11 cellular contexts compared by ENCODE assay signal in the genomic region with DNA sequence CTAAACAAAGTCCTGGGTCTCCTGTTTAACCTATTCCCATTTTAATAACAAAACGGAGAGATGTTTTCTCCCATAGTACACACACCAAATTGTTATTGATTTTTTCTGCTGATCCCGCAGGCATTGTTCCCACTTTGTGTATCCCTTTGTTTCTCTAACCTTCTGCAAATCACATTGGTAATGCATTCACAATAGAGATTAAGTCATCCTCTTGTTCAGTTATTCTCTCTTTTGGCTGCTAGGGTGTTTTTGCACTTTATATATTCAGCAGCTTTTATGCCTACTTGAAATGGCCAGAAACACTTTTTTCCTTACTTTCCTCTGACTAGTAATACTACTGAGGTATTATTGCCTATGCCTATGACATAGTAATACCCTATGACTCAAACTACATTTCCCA.
"Had no signal": no experiment of that assay in that cellular context is flagged by ENCODE, and none has a peak within 500 bp of the region (broad histone marks: within the 10 kb centered on the region; RNA-seq: fewer than 3 reads in every experiment).

No MANE protein-coding gene starts in this region.

- H3K27ac Mint-ChIP-seq: activated naive CD4-positive, alpha-beta T cell treated with anti-CD3 and anti-CD28 coated beads, Interleukin-2, amount 50 U/mL, for 24 hours had no signal

- H3K4me1 Mint-ChIP-seq: activated naive CD4-positive, alpha-beta T cell treated with anti-CD3 and anti-CD28 coated beads, Interleukin-2, amount 50 U/mL, for 24 hours had no signal

- H3K9me3 ChIP-seq: body of pancreas, stomach, thyroid gland, vagina had no signal

- H3K27me3 Mint-ChIP-seq: activated naive CD4-positive, alpha-beta T cell treated with anti-CD3 and anti-CD28 coated beads, Interleukin-2, amount 50 U/mL, for 24 hours had no signal

- ATAC-seq: body of pancreas, right cardiac atrium had no signal

- H3K4me3 ChIP-seq: body of pancreas, stomach, thyroid gland, vagina had no signal

- H3K4me3 Mint-ChIP-seq: activated naive CD4-positive, alpha-beta T cell treated with anti-CD3 and anti-CD28 coated beads, Interleukin-2, amount 50 U/mL, for 24 hours had no signal

- H3K79me2 ChIP-seq: parathyroid adenoma had no signal

- DNase-seq: activated CD4-positive, alpha-beta T cell treated with anti-CD3 and anti-CD28 coated beads, Interleukin-2, amount 50 U/mL, for 1 hour; body of pancreas; dermis blood vessel endothelial cell; erythroblast; right cardiac atrium; small intestine; stomach; thyroid gland had no signal

- H3K9ac ChIP-seq: parathyroid adenoma had no signal

- H2AFZ ChIP-seq: parathyroid adenoma had no signal

- H3K36me3 ChIP-seq: stomach, thyroid gland, vagina had no signal

- H3K27me3 ChIP-seq: body of pancreas, stomach, thyroid gland, vagina had no signal

- H3K27ac ChIP-seq: body of pancreas, parathyroid adenoma, stomach, thyroid gland, vagina had no signal

- H3K4me1 ChIP-seq: body of pancreas, parathyroid adenoma, stomach, thyroid gland, vagina had no signal

- H3K36me3 Mint-ChIP-seq: activated naive CD4-positive, alpha-beta T cell treated with anti-CD3 and anti-CD28 coated beads, Interleukin-2, amount 50 U/mL, for 24 hours had no signal
